ENCODE assay signal across 22 cellular contexts in genomic region chr11:122747358-122747757, GRCh38.
A peak's percentile ranks its signal among the peaks of the same experiment; 100 is the strongest.
DNase-seq lines count a peak whose midpoint lies in the region; ATAC-seq and TF ChIP-seq lines count a peak whose summit lies in the region.
"Had no signal": no experiment of that assay in that cellular context is flagged by ENCODE, and none has a peak within 500 bp of the region (broad histone marks: within the 10 kb centered on the region; RNA-seq: fewer than 3 reads in every experiment).

No MANE protein-coding gene starts in this region.

- H3K4me3 ChIP-seq in MM.1S (ENCODE audit: low read length) (no peak overlapping the region), fibroblast of the aortic adventitia (ENCODE audit: low read depth, low read length) (no peak overlapping the region), spleen (no peak overlapping the region)
- H3K4me3 ChIP-seq: adrenal gland, cardiac muscle cell, gastroesophageal sphincter, MG63, psoas muscle had no signal

- H3K9ac ChIP-seq in MM.1S (ENCODE audit: low read length) = no peak overlapping the region

- H4K20me1 ChIP-seq in MM.1S (ENCODE audit: insufficient read depth, low read length) = no peaks in the 10 kb centered on the region

- H3K4me3 Mint-ChIP-seq in activated naive CD4-positive, alpha-beta T cell treated with anti-CD3 and anti-CD28 coated beads, Interleukin-2, amount 50 U/mL, for 24 hours = no peak overlapping the region
- no peak overlapping the region for H3K4me3 Mint-ChIP-seq in activated naive CD4-positive, alpha-beta T cell treated with anti-CD3 and anti-CD28 coated beads for 36 hours
- no peak overlapping the region for H3K4me3 Mint-ChIP-seq in activated CD8-positive, alpha-beta T cell treated with anti-CD3 and anti-CD28 coated beads for 36 hours
- H3K4me3 Mint-ChIP-seq: activated CD4-positive, alpha-beta T cell treated with anti-CD3 and anti-CD28 coated beads for 36 hours; memory B cell; nephron progenitor cell had no signal

- ATAC-seq in activated CD8-positive, alpha-beta T cell treated with anti-CD3 and anti-CD28 coated beads for 36 hours = no peak
- ATAC-seq: activated CD4-positive, alpha-beta T cell treated with anti-CD3 and anti-CD28 coated beads for 36 hours; gastroesophageal sphincter; psoas muscle had no signal

- DNase-seq in activated naive CD4-positive, alpha-beta T cell treated with anti-CD3 and anti-CD28 coated beads for 36 hours = no peak
- DNase-seq in MM.1S = no peak
- DNase-seq in fibroblast of the aortic adventitia (ENCODE audit: low read depth) = peak; percentile 40
- DNase-seq in spleen = no peak
- no peak for DNase-seq in SIG-M5 treated with dmso at 0.1 percent for 504 hours (lab: John Stamatoyannopoulos, UW; ENCODE audit: unreplicated experiment)
- DNase-seq in SKM-1 (lab: John Stamatoyannopoulos, UW; ENCODE audit: unreplicated experiment) = no peak
- no peak for DNase-seq in activated CD8-positive, alpha-beta T cell treated with anti-CD3 and anti-CD28 coated beads for 36 hours
- DNase-seq: activated CD4-positive, alpha-beta T cell treated with anti-CD3 and anti-CD28 coated beads for 36 hours; adrenal gland; GDM1; MG63; NCI-H1436 treated with DMSO at 0.1 percent for 48 hours; NCI-H524 treated with DMSO at 0.1 percent for 48 hours; nephron progenitor cell; psoas muscle; stimulated activated CD8-positive, alpha-beta memory T cell treated with anti-CD3 and anti-CD28 coated beads, Interleukin-4, amount 100 ng/mL, for 48 hours had no signal

- POLR2A ChIA-PET in activated CD8-positive, alpha-beta T cell treated with anti-CD3 and anti-CD28 coated beads for 36 hours (lab: Charles Lee) = interaction anchor here (0.7 to 7.2 kb wide), 10 partner anchors 9 to 91 kb away, joined by 3 to 38 read pairs (median 8); partner anchors contain the start of genes CRTAM and UBASH3B

- no peak overlapping the region for H2AFZ ChIP-seq in MM.1S (ENCODE audit: low read length)

- H3K79me2 ChIP-seq in MM.1S (ENCODE audit: low read length) = peaks cover 4% of the 10 kb centered on the region; the same call in 1 of the 2 replicates

- CTCF ChIA-PET in activated naive CD4-positive, alpha-beta T cell treated with anti-CD3 and anti-CD28 coated beads for 36 hours (lab: Charles Lee) = interaction anchor here (0.8 to 4.2 kb wide), 13 partner anchors 8 to 119 kb away, joined by 3 to 30 read pairs (median 4); no protein-coding TSS in a partner anchor
- CTCF ChIA-PET in activated CD8-positive, alpha-beta T cell treated with anti-CD3 and anti-CD28 coated beads for 36 hours (lab: Charles Lee) = interaction anchor here (0.8 to 4.3 kb wide), 11 partner anchors 9 to 120 kb away, joined by 3 to 33 read pairs (median 6); partner anchors contain the start of gene UBASH3B

- peaks cover 7% of the 10 kb centered on the region for H3K36me3 Mint-ChIP-seq in activated naive CD4-positive, alpha-beta T cell treated with anti-CD3 and anti-CD28 coated beads, Interleukin-2, amount 50 U/mL, for 24 hours
- H3K36me3 Mint-ChIP-seq in activated naive CD4-positive, alpha-beta T cell treated with anti-CD3 and anti-CD28 coated beads for 36 hours (ENCODE audit: low read depth) = no peaks in the 10 kb centered on the region
- H3K36me3 Mint-ChIP-seq in activated CD8-positive, alpha-beta T cell treated with anti-CD3 and anti-CD28 coated beads for 36 hours (ENCODE audit: low read depth) = peaks cover 3% of the 10 kb centered on the region
- H3K36me3 Mint-ChIP-seq: IgD-negative memory B cell, memory B cell had no signal

- no peaks in the 10 kb centered on the region for H3K27me3 Mint-ChIP-seq in activated naive CD4-positive, alpha-beta T cell treated with anti-CD3 and anti-CD28 coated beads, Interleukin-2, amount 50 U/mL, for 24 hours
- H3K27me3 Mint-ChIP-seq in activated naive CD4-positive, alpha-beta T cell treated with anti-CD3 and anti-CD28 coated beads for 36 hours (ENCODE audit: low read depth) = peaks cover 3% of the 10 kb centered on the region
- no peaks in the 10 kb centered on the region for H3K27me3 Mint-ChIP-seq in activated CD8-positive, alpha-beta T cell treated with anti-CD3 and anti-CD28 coated beads for 36 hours
- H3K27me3 Mint-ChIP-seq: memory B cell had no signal

- H3K4me1 Mint-ChIP-seq in activated naive CD4-positive, alpha-beta T cell treated with anti-CD3 and anti-CD28 coated beads, Interleukin-2, amount 50 U/mL, for 24 hours = peaks cover 24% of the 10 kb centered on the region
- peaks cover 11% of the 10 kb centered on the region for H3K4me1 Mint-ChIP-seq in activated naive CD4-positive, alpha-beta T cell treated with anti-CD3 and anti-CD28 coated beads for 36 hours (ENCODE audit: low read depth)
- H3K4me1 Mint-ChIP-seq in activated CD8-positive, alpha-beta T cell treated with anti-CD3 and anti-CD28 coated beads for 36 hours (ENCODE audit: low read depth) = peaks cover 22% of the 10 kb centered on the region

- no peaks in the 10 kb centered on the region for H3K27me3 ChIP-seq in MM.1S (replicated peaks; ENCODE audit: insufficient read depth, low read length)
- no peaks in the 10 kb centered on the region for H3K27me3 ChIP-seq in spleen (replicated peaks in 1 of 7)
- H3K27me3 ChIP-seq: adrenal gland, cardiac muscle cell, MG63 had no signal

- WGBS in spleen, 5 donors = 61 to 71% (median 66%) methylated on average over 5 of the region's 5 CpGs

- no peak for TF ChIP-seq POLR2A in spleen (IDR thresholded peaks at IDR 0.05)

- peaks cover 5% of the 10 kb centered on the region for H3K9me3 Mint-ChIP-seq in activated naive CD4-positive, alpha-beta T cell treated with anti-CD3 and anti-CD28 coated beads, Interleukin-2, amount 50 U/mL, for 24 hours
- H3K9me3 Mint-ChIP-seq in activated naive CD4-positive, alpha-beta T cell treated with anti-CD3 and anti-CD28 coated beads for 36 hours = no peaks in the 10 kb centered on the region
- H3K9me3 Mint-ChIP-seq in activated CD8-positive, alpha-beta T cell treated with anti-CD3 and anti-CD28 coated beads for 36 hours = no peaks in the 10 kb centered on the region
- H3K9me3 Mint-ChIP-seq: activated T-helper 2 cell treated with anti-CD3 and anti-CD28 coated beads, Interferon-gamma antibody, Interleukin-2, Interleukin-4, amounts not matched to agents 10 μg/mL and 5 μg/mL and 100 μg/mL, durations not matched to agents 14 hours and 24 hours and 36 hours; IgD-negative memory B cell; nephron progenitor cell had no signal

- intact Hi-C loops in activated naive CD4-positive, alpha-beta T cell treated with anti-CD3 and anti-CD28 coated beads for 36 hours (cut with micrococcal nuclease) = loop anchor here (5.0 kb wide), 1 partner anchor 1285 kb away; no protein-coding TSS in a partner anchor
- intact Hi-C loops in spleen (cut with DNase I; ENCODE audit: low total_unique reads) = no loop called here
- intact Hi-C loops in activated CD8-positive, alpha-beta T cell treated with anti-CD3 and anti-CD28 coated beads for 36 hours (cut with micrococcal nuclease) = loop anchor here (5.0 kb wide), 3 partner anchors 50 to 105 kb away; no protein-coding TSS in a partner anchor

- H3K9me3 ChIP-seq in MM.1S (replicated peaks; ENCODE audit: insufficient read depth, low read length) = no peaks in the 10 kb centered on the region
- no peaks in the 10 kb centered on the region for H3K9me3 ChIP-seq in spleen
- H3K9me3 ChIP-seq: adrenal gland, gastroesophageal sphincter, MG63, psoas muscle had no signal

- H3K27ac ChIP-seq in MM.1S (ENCODE audit: low read length) (peak overlapping the region; percentile 97; the same call in 1 of the 2 replicates), spleen (peak overlapping the region in 6 of 8 donors; percentile 53 to 89 (median 83))
- H3K27ac ChIP-seq: cardiac muscle cell, gastroesophageal sphincter, psoas muscle had no signal

- H3K27ac Mint-ChIP-seq in activated naive CD4-positive, alpha-beta T cell treated with anti-CD3 and anti-CD28 coated beads, Interleukin-2, amount 50 U/mL, for 24 hours = peak overlapping the region; percentile 60
- H3K27ac Mint-ChIP-seq in activated naive CD4-positive, alpha-beta T cell treated with anti-CD3 and anti-CD28 coated beads for 36 hours = no peak overlapping the region
- H3K27ac Mint-ChIP-seq in activated CD8-positive, alpha-beta T cell treated with anti-CD3 and anti-CD28 coated beads for 36 hours = no peak overlapping the region

- H3K4me2 ChIP-seq in MM.1S (ENCODE audit: low read depth, low read length) = no peak overlapping the region

- no peaks in the 10 kb centered on the region for H3K9me2 ChIP-seq in MM.1S (replicated peaks; ENCODE audit: insufficient read depth, low read length)

- H3F3A ChIP-seq in MM.1S (ENCODE audit: insufficient read depth, low read length) = peaks cover 44% of the 10 kb centered on the region

- H3K36me3 ChIP-seq in MM.1S (replicated peaks; ENCODE audit: insufficient read depth, low read length) = no peaks in the 10 kb centered on the region
- H3K36me3 ChIP-seq in spleen = peaks cover 0 to 6% (median 0%) of the 10 kb centered on the region in 6 donors
- H3K36me3 ChIP-seq: adrenal gland, cardiac muscle cell, gastroesophageal sphincter had no signal

- TF ChIP-seq CTCF in MM.1S (IDR thresholded peaks at IDR 0.05; ENCODE audit: low read length) = no peak
- TF ChIP-seq CTCF in fibroblast of the aortic adventitia (IDR thresholded peaks at IDR 0.05; ENCODE audit: insufficient read depth, low read length) = no peak
- TF ChIP-seq CTCF in spleen (IDR thresholded peaks at IDR 0.05 in 8 of 11, conservative IDR thresholded peaks at IDR 0.05 in 3 of 11) = no peak
- TF ChIP-seq CTCF in activated CD8-positive, alpha-beta T cell treated with anti-CD3 and anti-CD28 coated beads for 36 hours (IDR thresholded peaks at IDR 0.05) = no peak

- H3K4me1 ChIP-seq in MM.1S (ENCODE audit: low read length) (peaks cover 72% of the 10 kb centered on the region), spleen (peaks cover 46 to 100% (median 83%) of the 10 kb centered on the region in 6 donors)
- H3K4me1 ChIP-seq: psoas muscle had no signal
